14 cellular contexts compared by ENCODE assay signal in genomic region chr7:84492565-84493034, GRCh38.
DNase-seq lines count a peak whose midpoint lies in the region; ATAC-seq and TF ChIP-seq lines count a peak whose summit lies in the region.
"Had no signal": no experiment of that assay in that cellular context is flagged by ENCODE, and none has a peak within 500 bp of the region (broad histone marks: within the 10 kb centered on the region; RNA-seq: fewer than 3 reads in every experiment).

No MANE protein-coding gene starts in this region.

- peak overlapping the region; percentile 70 for H3K4me3 ChIP-seq in GM23248
- no peak overlapping the region for H3K4me3 ChIP-seq in fibroblast of mammary gland (ENCODE audit: control insufficient read depth, low read depth, low read length)
- H3K4me3 ChIP-seq in subcutaneous abdominal adipose tissue (ENCODE audit: low read depth in 1 of 5, low read length in 5 of 5): peak overlapping the region; percentile 52 to 73 (median 63)
- H3K4me3 ChIP-seq: cardiac muscle cell had no signal

- H4K20me1 ChIP-seq in GM23248 (ENCODE audit: insufficient read depth): no peaks in the 10 kb centered on the region

- H3K4me2 ChIP-seq in GM23248 (ENCODE audit: unreplicated experiment): peak overlapping the region; percentile 82

- peak; percentile 75 for DNase-seq in GM23248
- peak; percentile 15 for DNase-seq in NCI-H446 treated with DMSO at 0.1 percent for 48 hours (lab: John Stamatoyannopoulos, UW)
- peak; percentile 69 for DNase-seq in fibroblast of mammary gland (ENCODE audit: low read depth)
- DNase-seq in dedifferentiated amniotic fluid mesenchymal stem cell (ENCODE audit: extremely low spot score): no peak
- no peak for DNase-seq in NCI-H1092 treated with DMSO at 0.1 percent for 48 hours (lab: John Stamatoyannopoulos, UW)
- DNase-seq: activated CD4-positive, CD25-positive, alpha-beta regulatory T cell treated with anti-CD3 and anti-CD28 coated beads, Interleukin-2, amount 50 U/mL, for 72 hours; activated CD8-positive, alpha-beta memory T cell treated with anti-CD3 and anti-CD28 coated beads, Interleukin-2, amount 50 U/mL, for 4 hours; hypothalamus; T-helper 1 cell had no signal

- no peaks in the 10 kb centered on the region for H3K9me2 ChIP-seq in GM23248 (ENCODE audit: insufficient read depth)

- H3K4me1 ChIP-seq in GM23248 (ENCODE audit: insufficient read depth) (peaks cover 30% of the 10 kb centered on the region), subcutaneous abdominal adipose tissue (ENCODE audit: control insufficient read depth in 5 of 5, insufficient read depth in 5 of 5, low read length in 5 of 5) (peaks cover 0 to 18% (median 0%) of the 10 kb centered on the region in 5 donors)

- no peaks in the 10 kb centered on the region for H3K36me3 ChIP-seq in GM23248 (ENCODE audit: low read depth)
- no peaks in the 10 kb centered on the region for H3K36me3 ChIP-seq in subcutaneous abdominal adipose tissue (ENCODE audit: control insufficient read depth in 5 of 5, insufficient read depth in 5 of 5, low read length in 5 of 5)
- H3K36me3 ChIP-seq: cardiac muscle cell, neutrophil had no signal

- H3F3A ChIP-seq in GM23248 (ENCODE audit: insufficient read depth): no peaks in the 10 kb centered on the region

- H3K79me2 ChIP-seq in GM23248 (ENCODE audit: insufficient read depth): 0 out of 2 replicates have a peak, but pooled peaks cover 3% of the 10 kb centered on the region

- H3K27me3 ChIP-seq in GM23248 (replicated peaks; ENCODE audit: insufficient read depth) (no peaks in the 10 kb centered on the region), subcutaneous abdominal adipose tissue (ENCODE audit: control insufficient read depth in 5 of 5, insufficient read depth in 4 of 5, low read length in 5 of 5) (no peaks in the 10 kb centered on the region)
- H3K27me3 ChIP-seq: cardiac muscle cell, neutrophil had no signal

- H3K27ac ChIP-seq in GM23248: no peak overlapping the region
- H3K27ac ChIP-seq in subcutaneous abdominal adipose tissue (ENCODE audit: low read depth, low read length): peak overlapping the region; percentile 97
- H3K27ac ChIP-seq: cardiac muscle cell, neutrophil had no signal

- peak overlapping the region; percentile 65 for H2AFZ ChIP-seq in GM23248

- in situ Hi-C loops in GM23248 (cut with MboI): loop anchor here (25.0 kb wide), 1 partner anchor 1345 kb away; no protein-coding TSS in a partner anchor

- H3K9ac ChIP-seq in GM23248: peak overlapping the region; percentile 46
- peak overlapping the region; percentile 21 to 58 (median 54) for H3K9ac ChIP-seq in subcutaneous abdominal adipose tissue (ENCODE audit: low read length in 5 of 5)

- H3K9me3 ChIP-seq in GM23248 (ENCODE audit: low read depth) (no peaks in the 10 kb centered on the region), subcutaneous abdominal adipose tissue (ENCODE audit: control insufficient read depth in 5 of 5, low read length in 5 of 5) (no peaks in the 10 kb centered on the region)
- H3K9me3 ChIP-seq: neutrophil had no signal

- no peak for ATAC-seq in HG02870 (IDR thresholded peaks at IDR 0.05; ENCODE audit: unreplicated experiment)
- ATAC-seq: activated naive CD4-positive, alpha-beta T cell treated with anti-CD3 and anti-CD28 coated beads, Interleukin-2, amount 50 U/mL, for 72 hours had no signal

- TF ChIP-seq CTCF in fibroblast of mammary gland (conservative IDR thresholded peaks at IDR 0.05; ENCODE audit: control insufficient read depth, insufficient read depth, low read depth, low read length): no peak

- WGBS in GM23248 (ENCODE audit: low coverage in 1 of 2, low lambda C conversion rate in 2 of 2, missing lambda C conversion rate in 2 of 2), 2 experiments: 6 to 15% methylated on average over 8 of the region's 8 CpGs

Comparison
In these comparisons a context has a peak if more than half of its experiments do, and no peak if none do; other contexts are left out.
1. DNase-seq: peak in GM23248 (single experiment), NCI-H446 treated with DMSO at 0.1 percent for 48 hours (single experiment) and fibroblast of mammary gland (single experiment); none in dedifferentiated amniotic fluid mesenchymal stem cell (single experiment) and NCI-H1092 treated with DMSO at 0.1 percent for 48 hours (single experiment).